In the genomic region with DNA sequence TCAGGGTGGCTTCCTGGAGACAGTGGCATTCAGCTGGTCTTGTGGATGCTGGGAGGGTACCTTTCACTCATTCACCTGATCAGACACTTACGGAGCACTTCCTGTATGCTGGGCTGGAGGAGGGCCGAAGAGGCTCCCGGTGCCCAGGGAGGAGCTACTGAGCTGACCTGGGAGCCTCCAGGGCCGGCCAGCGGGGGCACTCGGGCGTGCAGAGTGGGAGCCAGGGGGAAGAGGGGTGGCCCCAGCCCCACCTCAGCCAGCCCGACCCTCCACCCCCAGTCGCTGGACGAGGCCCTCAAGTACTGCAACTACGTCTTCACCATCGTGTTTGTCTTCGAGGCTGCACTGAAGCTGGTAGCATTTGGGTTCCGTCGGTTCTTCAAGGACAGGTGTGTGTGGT, we compare ENCODE assay signal across 43 cellular contexts. TPM values are rescaled to one million over a fixed set of nuclear protein-coding genes. Genes with fewer than 3 reads are reported as not detected.
"Had no signal": no experiment of that assay in that cellular context is flagged by ENCODE, and none has a peak within 500 bp of the region (broad histone marks: within the 10 kb centered on the region; RNA-seq: fewer than 3 reads in every experiment).

No MANE protein-coding gene starts in this region.

- H3K4me3 Mint-ChIP-seq: activated naive CD4-positive, alpha-beta T cell treated with anti-CD3 and anti-CD28 coated beads for 36 hours; activated naive CD4-positive, alpha-beta T cell treated with anti-CD3 and anti-CD28 coated beads, Interleukin-2, amount 10 ng/mL, durations not matched to agents 7 days and 5 days; activated naive CD4-positive, alpha-beta T cell treated with anti-CD3 and anti-CD28 coated beads, Interleukin-2, amount 50 U/mL, for 24 hours; activated naive CD8-positive, alpha-beta T cell; activated naive CD8-positive, alpha-beta T cell treated with anti-CD3 and anti-CD28 coated beads for 36 hours; activated naive CD8-positive, alpha-beta T cell treated with anti-CD3 and anti-CD28 coated beads, Interleukin-2, amount 10 ng/mL, durations not matched to agents 7 days and 5 days; activated naive CD8-positive, alpha-beta T cell treated with anti-CD3 and anti-CD28 coated beads, Interleukin-2, amount 50 U/mL, for 24 hours; activated T-cell treated with anti-CD3 and anti-CD28 coated beads, Interleukin-2, amount 50 U/mL, for 24 hours; activated T-cell treated with anti-CD3 and anti-CD28 coated beads, Interleukin-2, amount 50 U/mL, for 4 hours; activated T-cell treated with anti-CD3 and anti-CD28 coated beads, Interleukin-2, amount 50 U/mL, for 72 hours; activated T-helper 1 cell treated with anti-CD3 and anti-CD28 coated beads, Interleukin-12 subunit alpha, Interleukin-12 subunit beta, Interleukin-2, Interleukin-4 antibody, amounts not matched to agents 30 ng/mL and 10 ng/mL and 1 ng/mL, durations not matched to agents 14 hours and 24 hours and 36 hours; activated T-helper 17 cell treated with anti-CD3 and anti-CD28 coated beads, Interleukin-2, amount 50 U/mL, for 72 hours; brain; central memory CD8-positive, alpha-beta T cell had no signal

- H3K27ac Mint-ChIP-seq: activated naive CD4-positive, alpha-beta T cell treated with anti-CD3 and anti-CD28 coated beads for 36 hours; activated naive CD4-positive, alpha-beta T cell treated with anti-CD3 and anti-CD28 coated beads, Interleukin-2, amount 10 ng/mL, durations not matched to agents 7 days and 5 days; activated naive CD4-positive, alpha-beta T cell treated with anti-CD3 and anti-CD28 coated beads, Interleukin-2, amount 50 U/mL, for 24 hours; activated naive CD8-positive, alpha-beta T cell; activated naive CD8-positive, alpha-beta T cell treated with anti-CD3 and anti-CD28 coated beads for 36 hours; activated naive CD8-positive, alpha-beta T cell treated with anti-CD3 and anti-CD28 coated beads, Interleukin-2, amount 10 ng/mL, durations not matched to agents 7 days and 5 days; activated naive CD8-positive, alpha-beta T cell treated with anti-CD3 and anti-CD28 coated beads, Interleukin-2, amount 50 U/mL, for 24 hours; activated T-cell treated with anti-CD3 and anti-CD28 coated beads, Interleukin-2, amount 50 U/mL, for 24 hours; activated T-cell treated with anti-CD3 and anti-CD28 coated beads, Interleukin-2, amount 50 U/mL, for 72 hours; activated T-helper 1 cell treated with anti-CD3 and anti-CD28 coated beads, Interleukin-12 subunit alpha, Interleukin-12 subunit beta, Interleukin-2, Interleukin-4 antibody, amounts not matched to agents 30 ng/mL and 10 ng/mL and 1 ng/mL, durations not matched to agents 14 hours and 24 hours and 36 hours; activated T-helper 17 cell treated with anti-CD3 and anti-CD28 coated beads, Interleukin-2, amount 50 U/mL, for 72 hours; activated T-helper 2 cell treated with anti-CD3 and anti-CD28 coated beads, Interferon-gamma antibody, Interleukin-2, Interleukin-4, amounts not matched to agents 10 μg/mL and 5 μg/mL and 100 μg/mL, durations not matched to agents 14 hours and 24 hours and 36 hours; brain had no signal

- H3K27ac ChIP-seq: adrenal gland, ascending aorta, body of pancreas, brain microvascular endothelial cell, breast epithelium, cardiac muscle cell had no signal

- H3K36me3 ChIP-seq: breast epithelium had no signal

- H3K9me3 Mint-ChIP-seq: activated naive CD4-positive, alpha-beta T cell treated with anti-CD3 and anti-CD28 coated beads for 36 hours; activated naive CD4-positive, alpha-beta T cell treated with anti-CD3 and anti-CD28 coated beads, Interleukin-2, amount 10 ng/mL, durations not matched to agents 7 days and 5 days; activated naive CD4-positive, alpha-beta T cell treated with anti-CD3 and anti-CD28 coated beads, Interleukin-2, amount 50 U/mL, for 24 hours; activated naive CD4-positive, alpha-beta T cell treated with anti-CD3 and anti-CD28 coated beads, Interleukin-2, amount 50 U/mL, for 72 hours; activated naive CD8-positive, alpha-beta T cell treated with anti-CD3 and anti-CD28 coated beads for 36 hours; activated naive CD8-positive, alpha-beta T cell treated with anti-CD3 and anti-CD28 coated beads, Interleukin-2, amount 10 ng/mL, durations not matched to agents 7 days and 5 days; activated naive CD8-positive, alpha-beta T cell treated with anti-CD3 and anti-CD28 coated beads, Interleukin-2, amount 50 U/mL, for 24 hours; activated T-cell treated with anti-CD3 and anti-CD28 coated beads, Interleukin-2, amount 50 U/mL, for 24 hours; activated T-cell treated with anti-CD3 and anti-CD28 coated beads, Interleukin-2, amount 50 U/mL, for 4 hours; activated T-cell treated with anti-CD3 and anti-CD28 coated beads, Interleukin-2, amount 50 U/mL, for 72 hours; activated T-helper 1 cell treated with anti-CD3 and anti-CD28 coated beads, Interleukin-12 subunit alpha, Interleukin-12 subunit beta, Interleukin-2, Interleukin-4 antibody, amounts not matched to agents 30 ng/mL and 10 ng/mL and 1 ng/mL, durations not matched to agents 14 hours and 24 hours and 36 hours; activated T-helper 17 cell treated with anti-CD3 and anti-CD28 coated beads, Interleukin-2, amount 50 U/mL, for 72 hours; activated T-helper 2 cell treated with anti-CD3 and anti-CD28 coated beads, Interferon-gamma antibody, Interleukin-2, Interleukin-4, amounts not matched to agents 10 μg/mL and 5 μg/mL and 100 μg/mL, durations not matched to agents 14 hours and 24 hours and 36 hours; brain; central memory CD8-positive, alpha-beta T cell had no signal

- H3K4me1 Mint-ChIP-seq: activated naive CD4-positive, alpha-beta T cell treated with anti-CD3 and anti-CD28 coated beads, Interleukin-2, amount 10 ng/mL, durations not matched to agents 7 days and 5 days; activated naive CD4-positive, alpha-beta T cell treated with anti-CD3 and anti-CD28 coated beads, Interleukin-2, amount 50 U/mL, for 24 hours; activated naive CD8-positive, alpha-beta T cell treated with anti-CD3 and anti-CD28 coated beads for 36 hours; activated naive CD8-positive, alpha-beta T cell treated with anti-CD3 and anti-CD28 coated beads, Interleukin-2, amount 10 ng/mL, durations not matched to agents 7 days and 5 days; activated naive CD8-positive, alpha-beta T cell treated with anti-CD3 and anti-CD28 coated beads, Interleukin-2, amount 50 U/mL, for 24 hours; activated T-helper 17 cell treated with anti-CD3 and anti-CD28 coated beads, Interleukin-2, amount 50 U/mL, for 72 hours; brain; central memory CD8-positive, alpha-beta T cell had no signal

- DNase-seq: activated effector memory CD4-positive, alpha-beta T cell treated with anti-CD3 and anti-CD28 coated beads, Interleukin-2, amount 50 U/mL, for 16 hours; activated effector memory CD4-positive, alpha-beta T cell treated with Interleukin-2 at 50 U/mL for 16 hours; activated gamma-delta T cell; activated gamma-delta T cell treated with Interleukin-2 at 50 U/mL for 16 hours; activated naive CD4-positive, alpha-beta T cell; activated naive CD4-positive, alpha-beta T cell treated with anti-CD3 and anti-CD28 coated beads for 36 hours; activated naive CD4-positive, alpha-beta T cell treated with anti-CD3 and anti-CD28 coated beads, Interleukin-2, amount 10 ng/mL, durations not matched to agents 7 days and 5 days; activated naive CD4-positive, alpha-beta T cell treated with anti-CD3 and anti-CD28 coated beads, Interleukin-2, amount 50 U/mL, for 16 hours; activated naive CD4-positive, alpha-beta T cell treated with Interleukin-2 at 50 U/mL for 16 hours; activated naive CD8-positive, alpha-beta T cell treated with anti-CD3 and anti-CD28 coated beads for 36 hours; activated naive CD8-positive, alpha-beta T cell treated with anti-CD3 and anti-CD28 coated beads, Interleukin-2, amount 10 ng/mL, durations not matched to agents 7 days and 5 days; activated naive CD8-positive, alpha-beta T cell treated with anti-CD3 and anti-CD28 coated beads, Interleukin-2, amount 50 U/mL, for 24 hours; activated T-cell treated with anti-CD3 and anti-CD28 coated beads, Interleukin-2, amount 50 U/mL, for 1 hour; activated T-cell treated with anti-CD3 and anti-CD28 coated beads, Interleukin-2, amount 50 U/mL, for 24 hours; activated T-cell treated with anti-CD3 and anti-CD28 coated beads, Interleukin-2, amount 50 U/mL, for 4 hours; activated T-cell treated with anti-CD3 and anti-CD28 coated beads, Interleukin-2, amount 50 U/mL, for 48 hours; activated T-cell treated with anti-CD3 and anti-CD28 coated beads, Interleukin-2, amount 50 U/mL, for 72 hours; adrenal gland; amniotic stem cell; amygdala; anterior cingulate cortex; aorta; body of pancreas; brain microvascular endothelial cell; caudate nucleus; central memory CD4-positive, alpha-beta T cell; cerebellar nuclear complex had no signal

- H3K27me3 Mint-ChIP-seq: activated naive CD4-positive, alpha-beta T cell treated with anti-CD3 and anti-CD28 coated beads, Interleukin-2, amount 10 ng/mL, durations not matched to agents 7 days and 5 days; activated naive CD4-positive, alpha-beta T cell treated with anti-CD3 and anti-CD28 coated beads, Interleukin-2, amount 50 U/mL, for 24 hours; activated naive CD8-positive, alpha-beta T cell; activated naive CD8-positive, alpha-beta T cell treated with anti-CD3 and anti-CD28 coated beads for 36 hours; activated naive CD8-positive, alpha-beta T cell treated with anti-CD3 and anti-CD28 coated beads, Interleukin-2, amount 10 ng/mL, durations not matched to agents 7 days and 5 days; activated naive CD8-positive, alpha-beta T cell treated with anti-CD3 and anti-CD28 coated beads, Interleukin-2, amount 50 U/mL, for 24 hours; activated T-cell treated with anti-CD3 and anti-CD28 coated beads, Interleukin-2, amount 50 U/mL, for 24 hours; activated T-helper 17 cell treated with anti-CD3 and anti-CD28 coated beads, Interleukin-2, amount 50 U/mL, for 72 hours; brain; central memory CD8-positive, alpha-beta T cell had no signal

- H3K4me1 ChIP-seq: adrenal gland, ascending aorta, body of pancreas, breast epithelium had no signal

- H3K9me3 ChIP-seq: adrenal gland, ascending aorta, body of pancreas, breast epithelium had no signal

- H3K4me3 ChIP-seq: adrenal gland, ascending aorta, body of pancreas, breast epithelium, cardiac muscle cell had no signal

- H3K27me3 ChIP-seq: adrenal gland, ascending aorta, body of pancreas, brain microvascular endothelial cell, cardiac muscle cell had no signal

- H3K36me3 Mint-ChIP-seq: activated naive CD4-positive, alpha-beta T cell treated with anti-CD3 and anti-CD28 coated beads, Interleukin-2, amount 10 ng/mL, durations not matched to agents 7 days and 5 days; activated naive CD4-positive, alpha-beta T cell treated with anti-CD3 and anti-CD28 coated beads, Interleukin-2, amount 50 U/mL, for 24 hours; activated naive CD4-positive, alpha-beta T cell treated with anti-CD3 and anti-CD28 coated beads, Interleukin-2, amount 50 U/mL, for 72 hours; activated naive CD8-positive, alpha-beta T cell; activated naive CD8-positive, alpha-beta T cell treated with anti-CD3 and anti-CD28 coated beads for 36 hours; activated naive CD8-positive, alpha-beta T cell treated with anti-CD3 and anti-CD28 coated beads, Interleukin-2, amount 10 ng/mL, durations not matched to agents 7 days and 5 days; brain had no signal

RNA-seq across cellular contexts. Expression of a gene that starts 10.4 kb away (rescaled TPM):
- total RNA-seq: activated naive CD4-positive, alpha-beta T cell treated with anti-CD3 and anti-CD28 coated beads for 36 hours; activated naive CD4-positive, alpha-beta T cell treated with anti-CD3 and anti-CD28 coated beads, Interleukin-2, amount 50 U/mL, for 72 hours; activated naive CD8-positive, alpha-beta T cell treated with anti-CD3 and anti-CD28 coated beads for 36 hours; activated naive CD8-positive, alpha-beta T cell treated with anti-CD3 and anti-CD28 coated beads, Interleukin-2, amount 10 ng/mL, durations not matched to agents 7 days and 5 days; activated T-cell treated with anti-CD3 and anti-CD28 coated beads, Interleukin-2, amount 50 U/mL, for 4 hours; activated T-helper 1 cell treated with anti-CD3 and anti-CD28 coated beads, Interleukin-12 subunit alpha, Interleukin-12 subunit beta, Interleukin-2, Interleukin-4 antibody, amounts not matched to agents 30 ng/mL and 10 ng/mL and 1 ng/mL, durations not matched to agents 14 hours and 24 hours and 36 hours; activated T-helper 17 cell treated with anti-CD3 and anti-CD28 coated beads, Interleukin-2, amount 50 U/mL, for 72 hours; activated T-helper 2 cell treated with anti-CD3 and anti-CD28 coated beads, Interferon-gamma antibody, Interleukin-2, Interleukin-4, amounts not matched to agents 10 μg/mL and 5 μg/mL and 100 μg/mL, durations not matched to agents 14 hours and 24 hours and 36 hours; ascending aorta; astrocyte; body of pancreas; bronchial epithelial cell; cardiac muscle cell; cardiac septum; cerebellum; chondrocyte had no signal

RNA-seq across cellular contexts. Expression of a gene that starts 15.3 kb away (rescaled TPM):
- total RNA-seq: activated naive CD4-positive, alpha-beta T cell treated with anti-CD3 and anti-CD28 coated beads for 36 hours; activated naive CD8-positive, alpha-beta T cell treated with anti-CD3 and anti-CD28 coated beads for 36 hours; activated naive CD8-positive, alpha-beta T cell treated with anti-CD3 and anti-CD28 coated beads, Interleukin-2, amount 10 ng/mL, durations not matched to agents 7 days and 5 days; activated T-helper 1 cell treated with anti-CD3 and anti-CD28 coated beads, Interleukin-12 subunit alpha, Interleukin-12 subunit beta, Interleukin-2, Interleukin-4 antibody, amounts not matched to agents 30 ng/mL and 10 ng/mL and 1 ng/mL, durations not matched to agents 14 hours and 24 hours and 36 hours; activated T-helper 17 cell treated with anti-CD3 and anti-CD28 coated beads, Interleukin-2, amount 50 U/mL, for 72 hours; activated T-helper 2 cell treated with anti-CD3 and anti-CD28 coated beads, Interferon-gamma antibody, Interleukin-2, Interleukin-4, amounts not matched to agents 10 μg/mL and 5 μg/mL and 100 μg/mL, durations not matched to agents 14 hours and 24 hours and 36 hours; ascending aorta; astrocyte; bronchial epithelial cell; cardiac muscle cell; cerebellum; chondrocyte had no signal

RNA-seq across cellular contexts. Expression of a gene that starts 25.8 kb away (rescaled TPM):
- total RNA-seq: activated naive CD4-positive, alpha-beta T cell treated with anti-CD3 and anti-CD28 coated beads for 36 hours; activated naive CD8-positive, alpha-beta T cell treated with anti-CD3 and anti-CD28 coated beads for 36 hours; activated naive CD8-positive, alpha-beta T cell treated with anti-CD3 and anti-CD28 coated beads, Interleukin-2, amount 10 ng/mL, durations not matched to agents 7 days and 5 days; activated T-helper 1 cell treated with anti-CD3 and anti-CD28 coated beads, Interleukin-12 subunit alpha, Interleukin-12 subunit beta, Interleukin-2, Interleukin-4 antibody, amounts not matched to agents 30 ng/mL and 10 ng/mL and 1 ng/mL, durations not matched to agents 14 hours and 24 hours and 36 hours; activated T-helper 2 cell treated with anti-CD3 and anti-CD28 coated beads, Interferon-gamma antibody, Interleukin-2, Interleukin-4, amounts not matched to agents 10 μg/mL and 5 μg/mL and 100 μg/mL, durations not matched to agents 14 hours and 24 hours and 36 hours; astrocyte; bronchial epithelial cell; cardiac muscle cell; chondrocyte had no signal

RNA-seq across cellular contexts. Expression of a gene that starts 41.2 kb away (rescaled TPM):
- total RNA-seq: activated naive CD4-positive, alpha-beta T cell treated with anti-CD3 and anti-CD28 coated beads for 36 hours; activated naive CD4-positive, alpha-beta T cell treated with anti-CD3 and anti-CD28 coated beads, Interleukin-2, amount 50 U/mL, for 72 hours; activated naive CD8-positive, alpha-beta T cell treated with anti-CD3 and anti-CD28 coated beads for 36 hours; activated naive CD8-positive, alpha-beta T cell treated with anti-CD3 and anti-CD28 coated beads, Interleukin-2, amount 10 ng/mL, durations not matched to agents 7 days and 5 days; activated T-cell treated with anti-CD3 and anti-CD28 coated beads, Interleukin-2, amount 50 U/mL, for 72 hours; activated T-helper 1 cell treated with anti-CD3 and anti-CD28 coated beads, Interleukin-12 subunit alpha, Interleukin-12 subunit beta, Interleukin-2, Interleukin-4 antibody, amounts not matched to agents 30 ng/mL and 10 ng/mL and 1 ng/mL, durations not matched to agents 14 hours and 24 hours and 36 hours; activated T-helper 17 cell treated with anti-CD3 and anti-CD28 coated beads, Interleukin-2, amount 50 U/mL, for 72 hours; activated T-helper 2 cell treated with anti-CD3 and anti-CD28 coated beads, Interferon-gamma antibody, Interleukin-2, Interleukin-4, amounts not matched to agents 10 μg/mL and 5 μg/mL and 100 μg/mL, durations not matched to agents 14 hours and 24 hours and 36 hours; adrenal gland; aorta; astrocyte; bronchial epithelial cell; cardiac muscle cell; cardiac septum; cerebellum; chondrocyte had no signal
